Comparison of ENCODE assay signal across 21 cellular contexts in genomic region chr2:60047347-60047746, GRCh38.
A peak's percentile ranks its signal among the peaks of the same experiment; 100 is the strongest.
DNase-seq lines count a peak whose midpoint lies in the region; ATAC-seq and TF ChIP-seq lines count a peak whose summit lies in the region.
"Had no signal": no experiment of that assay in that cellular context is flagged by ENCODE, and none has a peak within 500 bp of the region (broad histone marks: within the 10 kb centered on the region; RNA-seq: fewer than 3 reads in every experiment).

No MANE protein-coding gene starts in this region.

- peaks cover 17% of the 10 kb centered on the region for H3K4me1 ChIP-seq in left ventricle myocardium inferior
- peaks cover 0 to 17% of the 10 kb centered on the region in 2 donors for H3K4me1 ChIP-seq in right atrium auricular region
- H3K4me1 ChIP-seq in foreskin keratinocyte: peaks cover 6% of the 10 kb centered on the region
- H3K4me1 ChIP-seq: A549; BE2C; BLaER1 treated with 17β-estradiol and CSF1 and Interleukin-3, amounts not matched to agents 10 nM and 100 nM had no signal

- no peak overlapping the region for H3K4me3 ChIP-seq in left ventricle myocardium inferior
- H3K4me3 ChIP-seq in right atrium auricular region: no peak overlapping the region
- H3K4me3 ChIP-seq: A549; BLaER1 treated with 17β-estradiol and CSF1 and Interleukin-3, amounts not matched to agents 10 nM and 100 nM; GM23338 had no signal

- no peaks in the 10 kb centered on the region for H3K27me3 ChIP-seq in left ventricle myocardium inferior (ENCODE audit: low read depth)
- no peaks in the 10 kb centered on the region for H3K27me3 ChIP-seq in right atrium auricular region
- H3K27me3 ChIP-seq in foreskin keratinocyte: no peaks in the 10 kb centered on the region
- H3K27me3 ChIP-seq: BE2C; BLaER1 treated with 17β-estradiol and CSF1 and Interleukin-3, amounts not matched to agents 10 nM and 100 nM had no signal

- TF ChIP-seq CTCF in left ventricle myocardium inferior (IDR thresholded peaks at IDR 0.05; ENCODE audit: borderline replicate concordance) (no peak), right atrium auricular region (IDR thresholded peaks at IDR 0.05) (no peak), foreskin keratinocyte (conservative IDR thresholded peaks at IDR 0.05) (no peak)

- DNase-seq in left ventricle myocardium inferior (no peak), right atrium auricular region (ENCODE audit: low spot score) (no peak), RPMI8226 (peak; percentile 5), foreskin keratinocyte (no peak)
- DNase-seq: 8988T; ACHN; AML-193; BE2C; Calu3; CD4-positive, alpha-beta T cell; CD8-positive, alpha-beta memory T cell; DMS53; DMS79 treated with DMSO at 0.1 percent for 48 hours; GF-D8; H9 had no signal

- H3K36me3 ChIP-seq in left ventricle myocardium inferior: no peaks in the 10 kb centered on the region
- H3K36me3 ChIP-seq in right atrium auricular region: no peaks in the 10 kb centered on the region
- H3K36me3 ChIP-seq: BE2C; BLaER1 treated with 17β-estradiol and CSF1 and Interleukin-3, amounts not matched to agents 10 nM and 100 nM had no signal

- ATAC-seq in foreskin keratinocyte (peak; percentile 7), GM19463 (IDR thresholded peaks at IDR 0.05; ENCODE audit: unreplicated experiment) (no peak), GM21447 (IDR thresholded peaks at IDR 0.05; ENCODE audit: unreplicated experiment) (no peak)
- ATAC-seq: A549, GM23338, HCT116 had no signal

- H3K9me3 ChIP-seq in left ventricle myocardium inferior (replicated peaks) (no peaks in the 10 kb centered on the region), right atrium auricular region (no peaks in the 10 kb centered on the region)
- H3K9me3 ChIP-seq: A549; BE2C; BLaER1 treated with 17β-estradiol and CSF1 and Interleukin-3, amounts not matched to agents 10 nM and 100 nM had no signal

- intact Hi-C loops in left ventricle myocardium inferior (cut with micrococcal nuclease): no loop called here

- H3K27ac ChIP-seq in left ventricle myocardium inferior (replicated peaks) (peak overlapping the region; percentile 70), right atrium auricular region (peak overlapping the region in 1 of 2 donors; percentile 29), foreskin keratinocyte (no peak overlapping the region)
- H3K27ac ChIP-seq: A549; BLaER1 treated with 17β-estradiol and CSF1 and Interleukin-3, amounts not matched to agents 10 nM and 100 nM had no signal
